8 cellular contexts compared by ENCODE assay signal in genomic region chr3:182490601-182491485, GRCh38.
DNase-seq lines count a peak whose midpoint lies in the region; ATAC-seq, FAIRE-seq and TF ChIP-seq lines count a peak whose summit lies in the region.

No MANE protein-coding gene starts in this region.

- peak overlapping the region in 10 of 11 experiments; percentile 11 to 76 (median 62); a peak in 17 of 22 replicates for H3K4me2 ChIP-seq in BLaER1 treated with 17β-estradiol and CSF1 and Interleukin-3, amounts not matched to agents 10 nM and 100 nM
- no peak overlapping the region for H3K4me2 ChIP-seq in endothelial cell of umbilical vein (ENCODE audit: insufficient read depth, low read length)

- CTCF ChIA-PET in endothelial cell of umbilical vein (lab: Charles Lee), result interaction anchor here (1.1 to 1.6 kb wide), 3 partner anchors 20 to 1281 kb away, joined by 3 to 5 read pairs (median 5); no protein-coding TSS in a partner anchor

- no peak overlapping the region for H3K27ac ChIP-seq in BLaER1 treated with 17β-estradiol and CSF1 and Interleukin-3, amounts not matched to agents 10 nM and 100 nM
- no peak overlapping the region for H3K27ac ChIP-seq in endothelial cell of umbilical vein (ENCODE audit: insufficient read depth, low read depth, low read length)

- H4K20me1 ChIP-seq in BLaER1 treated with 17β-estradiol and CSF1 and Interleukin-3, amounts not matched to agents 10 nM and 100 nM, result no peaks in the 10 kb centered on the region
- H4K20me1 ChIP-seq in endothelial cell of umbilical vein (replicated peaks; ENCODE audit: control insufficient read depth, extremely low read depth, insufficient read depth, low read length), result no peaks in the 10 kb centered on the region

- no peaks in the 10 kb centered on the region for H3K36me3 ChIP-seq in BLaER1 treated with 17β-estradiol and CSF1 and Interleukin-3, amounts not matched to agents 10 nM and 100 nM
- no peaks in the 10 kb centered on the region for H3K36me3 ChIP-seq in endothelial cell of umbilical vein (ENCODE audit: control insufficient read depth in 2 of 2, extremely low read depth in 1 of 2, insufficient read depth in 2 of 2, low read length in 2 of 2)

- H3K4me1 ChIP-seq in BLaER1 treated with 17β-estradiol and CSF1 and Interleukin-3, amounts not matched to agents 10 nM and 100 nM, result peaks cover 0 to 44% (median 32%) of the 10 kb centered on the region in 10 experiments; a peak in 16 of 20 replicates
- H3K4me1 ChIP-seq in endothelial cell of umbilical vein (ENCODE audit: control insufficient read depth, extremely low read depth, insufficient read depth, low read length), result no peaks in the 10 kb centered on the region

- H3K9me1 ChIP-seq in endothelial cell of umbilical vein (replicated peaks; ENCODE audit: control insufficient read depth, extremely low read depth, insufficient read depth, low read length), result no peaks in the 10 kb centered on the region

- intact Hi-C loops in endothelial cell of umbilical vein (cut with micrococcal nuclease), result loop anchor here (1.0 to 5.0 kb wide), 2 partner anchors 782 to 1279 kb away; no protein-coding TSS in a partner anchor

- 0 out of 22 replicates have a peak overlapping the region, but pooled peaks of 1 of the 11 experiments have one; percentile 8 for H3K9ac ChIP-seq in BLaER1 treated with 17β-estradiol and CSF1 and Interleukin-3, amounts not matched to agents 10 nM and 100 nM
- no peak overlapping the region for H3K9ac ChIP-seq in endothelial cell of umbilical vein (replicated peaks; ENCODE audit: extremely low read depth, insufficient read depth, low read length)

- POLR2A ChIA-PET in endothelial cell of umbilical vein (lab: Charles Lee), result no interaction called here

- H3K36me3 Mint-ChIP-seq in progenitor cell of endocrine pancreas (ENCODE audit: insufficient read depth), result no peaks in the 10 kb centered on the region

- no peak overlapping the region; a peak in 1 of 20 replicates for H3K4me3 ChIP-seq in BLaER1 treated with 17β-estradiol and CSF1 and Interleukin-3, amounts not matched to agents 10 nM and 100 nM
- H3K4me3 ChIP-seq in endothelial cell of umbilical vein (replicated peaks in 1 of 3; ENCODE audit: insufficient read depth in 1 of 3, low read depth in 1 of 3, low read length in 3 of 3), result no peak overlapping the region

- H3K27ac Mint-ChIP-seq in progenitor cell of endocrine pancreas, result no peak overlapping the region
- H3K27ac Mint-ChIP-seq in stimulated activated naive CD8-positive, alpha-beta T cell treated with anti-CD3 and anti-CD28 coated beads, Interleukin-15, amount 100 ng/mL, for 72 hours, result no peak overlapping the region

- peaks cover 29% of the 10 kb centered on the region for H3K4me1 Mint-ChIP-seq in progenitor cell of endocrine pancreas (ENCODE audit: low read depth)
- H3K4me1 Mint-ChIP-seq in stimulated activated naive CD8-positive, alpha-beta T cell treated with anti-CD3 and anti-CD28 coated beads, Interleukin-15, amount 100 ng/mL, for 72 hours, result no peaks in the 10 kb centered on the region

- no peak for TF ChIP-seq POLR2A in endothelial cell of umbilical vein (IDR thresholded peaks at IDR 0.05; ENCODE audit: low read depth, low read length)

- FAIRE-seq in endothelial cell of umbilical vein (lab: Jason Lieb, UNC), result peak; percentile 21

- DNase-seq in NCI-H748 treated with DMSO at 0.1 percent for 48 hours (lab: John Stamatoyannopoulos, UW) (peak; percentile 94), endothelial cell of umbilical vein (ENCODE audit: low read depth, low spot score) (peak; percentile 54), progenitor cell of endocrine pancreas (ENCODE audit: low spot score, unreplicated experiment) (no peak), GDM1 (lab: John Stamatoyannopoulos, UW) (no peak)
- no peak for DNase-seq in activated T-cell treated with anti-CD3 and anti-CD28 coated beads, Interleukin-2, amount 50 U/mL, for 48 hours
- DNase-seq in stimulated activated naive CD8-positive, alpha-beta T cell treated with anti-CD3 and anti-CD28 coated beads, Interleukin-15, amount 100 ng/mL, for 72 hours, result no peak

- H2AFZ ChIP-seq in endothelial cell of umbilical vein (ENCODE audit: low read depth, low read length), result no peak overlapping the region

- H3K79me2 ChIP-seq in endothelial cell of umbilical vein (ENCODE audit: control insufficient read depth, insufficient read depth, low read length), result no peaks in the 10 kb centered on the region

- peak; percentile 54 for ATAC-seq in HG03432 (IDR thresholded peaks at IDR 0.05; ENCODE audit: unreplicated experiment)
- no peak for ATAC-seq in stimulated activated naive CD8-positive, alpha-beta T cell treated with anti-CD3 and anti-CD28 coated beads, Interleukin-15, amount 100 ng/mL, for 72 hours

- H3K27me3 ChIP-seq in BLaER1 treated with 17β-estradiol and CSF1 and Interleukin-3, amounts not matched to agents 10 nM and 100 nM, result no peaks in the 10 kb centered on the region
- no peaks in the 10 kb centered on the region for H3K27me3 ChIP-seq in endothelial cell of umbilical vein (ENCODE audit: control insufficient read depth in 2 of 2, insufficient read depth in 2 of 2, low read length in 2 of 2)

- dilution Hi-C loops in endothelial cell of umbilical vein (cut with MboI; ENCODE audit: extremely low pct_ligation_motif_present, low sequenced_read_pairs), result no loop called here

- H3K9me3 ChIP-seq in BLaER1 treated with 17β-estradiol and CSF1 and Interleukin-3, amounts not matched to agents 10 nM and 100 nM (replicated peaks in 1 of 11), result no peaks in the 10 kb centered on the region
- no peaks in the 10 kb centered on the region for H3K9me3 ChIP-seq in endothelial cell of umbilical vein (replicated peaks; ENCODE audit: control insufficient read depth, insufficient read depth, low read length)

- no peaks in the 10 kb centered on the region for H3K27me3 Mint-ChIP-seq in progenitor cell of endocrine pancreas
- H3K27me3 Mint-ChIP-seq in stimulated activated naive CD8-positive, alpha-beta T cell treated with anti-CD3 and anti-CD28 coated beads, Interleukin-15, amount 100 ng/mL, for 72 hours, result no peaks in the 10 kb centered on the region

- no TSS peak for BruUV-seq in endothelial cell of umbilical vein (replicated peaks; lab: Mats Ljungman, UMichigan)

- H3K4me3 Mint-ChIP-seq in progenitor cell of endocrine pancreas (ENCODE audit: low read depth), result no peak overlapping the region
- H3K4me3 Mint-ChIP-seq in stimulated activated naive CD8-positive, alpha-beta T cell treated with anti-CD3 and anti-CD28 coated beads, Interleukin-15, amount 100 ng/mL, for 72 hours, result no peak overlapping the region

- TF ChIP-seq CTCF in endothelial cell of umbilical vein (IDR thresholded peaks at IDR 0.05; ENCODE audit: extremely low read depth in 1 of 2, insufficient read depth in 1 of 2, low read depth in 1 of 2, low read length in 2 of 2) (peak; percentile 24 to 36), progenitor cell of endocrine pancreas (IDR thresholded peaks at IDR 0.05; ENCODE audit: unreplicated experiment) (peak; percentile 64)

- no peaks in the 10 kb centered on the region for H3K9me3 Mint-ChIP-seq in progenitor cell of endocrine pancreas (ENCODE audit: low read depth)
- H3K9me3 Mint-ChIP-seq in stimulated activated naive CD8-positive, alpha-beta T cell treated with anti-CD3 and anti-CD28 coated beads, Interleukin-15, amount 100 ng/mL, for 72 hours, result no peaks in the 10 kb centered on the region

TF ChIP-seq in endothelial cell of umbilical vein, 7 proteins besides CTCF, POLR2A, EP300 and RAD21:
- no peak for TF ChIP-seq POLR2AphosphoS5 (IDR thresholded peaks at IDR 0.05; ENCODE audit: insufficient read depth, low read depth, low read length)
- TF ChIP-seq EZH2 (IDR thresholded peaks at IDR 0.05; ENCODE audit: borderline replicate concordance, low read depth, low read length, severe bottlenecking), result no peak

Comparison
In these comparisons a context has a peak if more than half of its experiments do, and no peak if none do; other contexts are left out.
1. DNase-seq: peak in NCI-H748 treated with DMSO at 0.1 percent for 48 hours (single experiment) and endothelial cell of umbilical vein (single experiment); none in progenitor cell of endocrine pancreas (single experiment), GDM1 (single experiment), activated T-cell treated with anti-CD3 and anti-CD28 coated beads, Interleukin-2, amount 50 U/mL, for 48 hours (0 of 2) and stimulated activated naive CD8-positive, alpha-beta T cell treated with anti-CD3 and anti-CD28 coated beads, Interleukin-15, amount 100 ng/mL, for 72 hours (0 of 2).